22 cellular contexts compared by ENCODE assay signal in genomic region chrX:132876933-132877332, GRCh38.
"Had no signal": no experiment of that assay in that cellular context is flagged by ENCODE, and none has a peak within 500 bp of the region (broad histone marks: within the 10 kb centered on the region; RNA-seq: fewer than 3 reads in every experiment).

No MANE protein-coding gene starts in this region.

- H3K27ac ChIP-seq: adrenal gland, epithelial cell of prostate, foreskin keratinocyte, left lung, parathyroid adenoma, sigmoid colon, SK-N-MC, testis, upper lobe of left lung had no signal

- ATAC-seq: activated T-cell treated with anti-CD3 and anti-CD28 coated beads, Interleukin-2, amount 50 U/mL, for 72 hours; effector memory CD8-positive, alpha-beta T cell; foreskin keratinocyte; left lung; stimulated activated memory B cell treated with anti-CD40 and anti-IgM and Interleukin-4, amounts not matched to agents 10 μg/mL and 1 μg/mL and 100 μg/mL, for 72 hours had no signal

- H3K9me3 Mint-ChIP-seq: activated CD4-positive, alpha-beta T cell treated with anti-CD3 and anti-CD28 coated beads, Interleukin-2, amount 10 ng/mL, durations not matched to agents 7 days and 5 days; activated naive CD4-positive, alpha-beta T cell treated with anti-CD3 and anti-CD28 coated beads, Interleukin-2, amount 50 U/mL, for 24 hours; activated T-cell treated with anti-CD3 and anti-CD28 coated beads, Interleukin-2, amount 50 U/mL, for 72 hours; effector memory CD8-positive, alpha-beta T cell; neural crest cell; stimulated activated memory B cell treated with anti-CD40 and anti-IgM and Interleukin-4, amounts not matched to agents 10 μg/mL and 1 μg/mL and 100 μg/mL, for 72 hours; T-helper 2 cell treated with Interferon-gamma antibody and Interleukin-4, amounts not matched to agents 5 μg/mL and 100 μg/mL, for 36 hours had no signal

- H3K9me3 ChIP-seq: adrenal gland, left lung, sigmoid colon, testis, upper lobe of left lung had no signal

- H3K36me3 ChIP-seq: adrenal gland, left lung, sigmoid colon, upper lobe of left lung had no signal

- H3K4me1 Mint-ChIP-seq: activated CD4-positive, alpha-beta T cell treated with anti-CD3 and anti-CD28 coated beads, Interleukin-2, amount 10 ng/mL, durations not matched to agents 7 days and 5 days; activated naive CD4-positive, alpha-beta T cell treated with anti-CD3 and anti-CD28 coated beads, Interleukin-2, amount 50 U/mL, for 24 hours; stimulated activated memory B cell treated with anti-CD40 and anti-IgM and Interleukin-4, amounts not matched to agents 10 μg/mL and 1 μg/mL and 100 μg/mL, for 72 hours had no signal

- H2AFZ ChIP-seq: parathyroid adenoma had no signal

- H3K9ac ChIP-seq: parathyroid adenoma had no signal

- DNase-seq: activated CD4-positive, alpha-beta T cell treated with anti-CD3 and anti-CD28 coated beads, Interleukin-2, amount 10 ng/mL, durations not matched to agents 7 days and 5 days; activated CD8-positive, alpha-beta memory T cell treated with anti-CD3 and anti-CD28 coated beads, Interleukin-2, amount 50 U/mL, for 48 hours; activated gamma-delta T cell; activated T-cell treated with anti-CD3 and anti-CD28 coated beads, Interleukin-2, amount 50 U/mL, for 72 hours; dermis blood vessel endothelial cell; effector memory CD8-positive, alpha-beta T cell; foreskin keratinocyte; hypothalamus; left lung; midbrain; sigmoid colon; stimulated activated CD4-positive, alpha-beta T cell treated with anti-CD3 and anti-CD28 coated beads, Interleukin-4, amount 100 ng/mL, for 24 hours; upper lobe of left lung had no signal

- H3K36me3 Mint-ChIP-seq: activated naive CD4-positive, alpha-beta T cell treated with anti-CD3 and anti-CD28 coated beads, Interleukin-2, amount 50 U/mL, for 24 hours; stimulated activated memory B cell treated with anti-CD40 and anti-IgM and Interleukin-4, amounts not matched to agents 10 μg/mL and 1 μg/mL and 100 μg/mL, for 72 hours had no signal

- H3K79me2 ChIP-seq: parathyroid adenoma had no signal

- H3K27me3 Mint-ChIP-seq: activated CD4-positive, alpha-beta T cell treated with anti-CD3 and anti-CD28 coated beads, Interleukin-2, amount 10 ng/mL, durations not matched to agents 7 days and 5 days; effector memory CD8-positive, alpha-beta T cell; stimulated activated memory B cell treated with anti-CD40 and anti-IgM and Interleukin-4, amounts not matched to agents 10 μg/mL and 1 μg/mL and 100 μg/mL, for 72 hours had no signal

- H3K27ac Mint-ChIP-seq: activated CD4-positive, alpha-beta T cell treated with anti-CD3 and anti-CD28 coated beads, Interleukin-2, amount 10 ng/mL, durations not matched to agents 7 days and 5 days; activated naive CD4-positive, alpha-beta T cell treated with anti-CD3 and anti-CD28 coated beads, Interleukin-2, amount 50 U/mL, for 24 hours; activated T-cell treated with anti-CD3 and anti-CD28 coated beads, Interleukin-2, amount 50 U/mL, for 72 hours; effector memory CD8-positive, alpha-beta T cell; stimulated activated memory B cell treated with anti-CD40 and anti-IgM and Interleukin-4, amounts not matched to agents 10 μg/mL and 1 μg/mL and 100 μg/mL, for 72 hours; T-helper 2 cell treated with Interferon-gamma antibody and Interleukin-4, amounts not matched to agents 5 μg/mL and 100 μg/mL, for 36 hours had no signal

- H3K4me1 ChIP-seq: adrenal gland, foreskin keratinocyte, left lung, parathyroid adenoma, upper lobe of left lung had no signal

- H3K27me3 ChIP-seq: foreskin keratinocyte, left lung, sigmoid colon, testis, upper lobe of left lung had no signal

- H3K4me3 Mint-ChIP-seq: activated CD4-positive, alpha-beta T cell treated with anti-CD3 and anti-CD28 coated beads, Interleukin-2, amount 10 ng/mL, durations not matched to agents 7 days and 5 days; activated naive CD4-positive, alpha-beta T cell treated with anti-CD3 and anti-CD28 coated beads, Interleukin-2, amount 50 U/mL, for 24 hours; activated T-cell treated with anti-CD3 and anti-CD28 coated beads, Interleukin-2, amount 50 U/mL, for 72 hours; effector memory CD8-positive, alpha-beta T cell; neural crest cell; stimulated activated memory B cell treated with anti-CD40 and anti-IgM and Interleukin-4, amounts not matched to agents 10 μg/mL and 1 μg/mL and 100 μg/mL, for 72 hours; T-helper 2 cell treated with Interferon-gamma antibody and Interleukin-4, amounts not matched to agents 5 μg/mL and 100 μg/mL, for 36 hours had no signal

- H3K4me3 ChIP-seq: adrenal gland, left lung, sigmoid colon, SK-N-MC, testis, upper lobe of left lung had no signal
